In genomic region chr2:150733219-150733618, GRCh38 we compare ENCODE assay signal across 19 cellular contexts.
DNase-seq lines count a peak whose midpoint lies in the region; FAIRE-seq and TF ChIP-seq lines count a peak whose summit lies in the region.
"Had no signal": no experiment of that assay in that cellular context is flagged by ENCODE, and none has a peak within 500 bp of the region (broad histone marks: within the 10 kb centered on the region; RNA-seq: fewer than 3 reads in every experiment).

No MANE protein-coding gene starts in this region.

- H3K9ac ChIP-seq in H9 (ENCODE audit: extremely low read depth, insufficient read length, low read length) (no peak overlapping the region), OCI-LY3 (ENCODE audit: low read length) (no peak overlapping the region), mesendoderm (ENCODE audit: low read length) (no peak overlapping the region)
- H3K9ac ChIP-seq: BLaER1 treated with 17β-estradiol and CSF1 and Interleukin-3, amounts not matched to agents 10 nM and 100 nM; KMS-11 had no signal

- H3K23me2 ChIP-seq in H9 (ENCODE audit: insufficient read length, low read depth, low read length, poor library complexity, severe bottlenecking) = no peaks in the 10 kb centered on the region

- peak overlapping the region in 2 of 3 experiments; percentile 41 to 61; a peak in 4 of 7 replicates for H3K27ac Mint-ChIP-seq in H9
- peak overlapping the region; percentile 1 for H3K27ac Mint-ChIP-seq in endothelial cell (ENCODE audit: unreplicated experiment)
- H3K27ac Mint-ChIP-seq: CD8-positive, alpha-beta T cell had no signal

- H3K14ac ChIP-seq in H9 (ENCODE audit: insufficient read depth, low read length) = no peak overlapping the region

- no CpG with 5 or more reads among the region's 3 CpGs for WGBS in H9 (ENCODE audit: extremely low coverage, insufficient read length, low lambda C conversion rate)
- no CpG with 5 or more reads among the region's 3 CpGs for WGBS in mesendoderm (ENCODE audit: extremely low coverage, insufficient coverage, low lambda C conversion rate)
- WGBS in sigmoid colon, 2 donors = 73 to 74% methylated on average over 3 of the region's 3 CpGs

- H3K36me3 ChIP-seq in OCI-LY3 (replicated peaks; ENCODE audit: low read depth, low read length) = peaks cover 12% of the 10 kb centered on the region
- no peaks in the 10 kb centered on the region for H3K36me3 ChIP-seq in mesendoderm (ENCODE audit: control insufficient read depth, insufficient read depth, low read length)
- H3K36me3 ChIP-seq in sigmoid colon = no peaks in the 10 kb centered on the region
- H3K36me3 ChIP-seq: BLaER1 treated with 17β-estradiol and CSF1 and Interleukin-3, amounts not matched to agents 10 nM and 100 nM; SJSA1 had no signal

- H3K27ac ChIP-seq in H9 (ENCODE audit: insufficient read length, low read depth, low read length) (no peak overlapping the region), OCI-LY3 (ENCODE audit: low read length) (no peak overlapping the region), mesendoderm (ENCODE audit: low read depth, low read length) (no peak overlapping the region), sigmoid colon (no peak overlapping the region)
- H3K27ac ChIP-seq: BLaER1 treated with 17β-estradiol and CSF1 and Interleukin-3, amounts not matched to agents 10 nM and 100 nM; KMS-11; SJSA1 had no signal

- H2BK120ac ChIP-seq in H9 (ENCODE audit: low read depth, low read length, poor library complexity, severe bottlenecking) = no peak overlapping the region
- no peak overlapping the region for H2BK120ac ChIP-seq in mesendoderm (ENCODE audit: low read depth, low read length)

- no peak overlapping the region for H3K18ac ChIP-seq in H9 (ENCODE audit: insufficient read length, low read depth, low read length)
- H3K18ac ChIP-seq in mesendoderm (ENCODE audit: low read length) = no peak overlapping the region

- no peak overlapping the region for H4K8ac ChIP-seq in H9 (replicated peaks; ENCODE audit: insufficient read length, low read depth, low read length)
- H4K8ac ChIP-seq in mesendoderm (ENCODE audit: low read depth, low read length) = no peak overlapping the region

- H4K91ac ChIP-seq in H9 (ENCODE audit: insufficient read length, low read depth, low read length) = no peak overlapping the region

- no peak overlapping the region for H3K4me3 ChIP-seq in OCI-LY3 (ENCODE audit: low read length)
- no peak overlapping the region for H3K4me3 ChIP-seq in mesendoderm (ENCODE audit: low read length)
- no peak overlapping the region for H3K4me3 ChIP-seq in sigmoid colon
- H3K4me3 ChIP-seq: BLaER1 treated with 17β-estradiol and CSF1 and Interleukin-3, amounts not matched to agents 10 nM and 100 nM; SJSA1 had no signal

- no peak for FAIRE-seq in HTR-8/SVneo (lab: Jason Lieb, UNC)

- peaks cover 8% of the 10 kb centered on the region; the same call in 1 of the 2 replicates for H3K4me1 ChIP-seq in H9 (ENCODE audit: insufficient read depth, low read length)
- H3K4me1 ChIP-seq in OCI-LY3 (ENCODE audit: low read length) = peaks cover 32% of the 10 kb centered on the region
- no peaks in the 10 kb centered on the region for H3K4me1 ChIP-seq in mesendoderm (ENCODE audit: control insufficient read depth, low read depth, low read length)
- no peaks in the 10 kb centered on the region for H3K4me1 ChIP-seq in sigmoid colon
- H3K4me1 ChIP-seq: BLaER1 treated with 17β-estradiol and CSF1 and Interleukin-3, amounts not matched to agents 10 nM and 100 nM; SJSA1 had no signal

- H2BK5ac ChIP-seq in H9 (ENCODE audit: insufficient read length, low read length) (no peak overlapping the region), mesendoderm (ENCODE audit: low read length) (no peak overlapping the region)

- TF ChIP-seq EP300 in sigmoid colon (IDR thresholded peaks at IDR 0.05) = no peak

- TF ChIP-seq POLR2A in sigmoid colon (IDR thresholded peaks at IDR 0.05) = no peak

- H3K27me3 ChIP-seq in H9 (ENCODE audit: insufficient read depth, low read length) (no peaks in the 10 kb centered on the region), OCI-LY3 (ENCODE audit: low read depth, low read length) (no peaks in the 10 kb centered on the region), mesendoderm (ENCODE audit: insufficient read depth, low read length, poor library complexity) (no peaks in the 10 kb centered on the region), sigmoid colon (no peaks in the 10 kb centered on the region)
- H3K27me3 ChIP-seq: BLaER1 treated with 17β-estradiol and CSF1 and Interleukin-3, amounts not matched to agents 10 nM and 100 nM; SJSA1 had no signal

- H3T11ph ChIP-seq in H9 (ENCODE audit: low read length) = no peak overlapping the region

- H3K79me2 ChIP-seq in H9 (ENCODE audit: insufficient read depth, low read length) (no peaks in the 10 kb centered on the region), OCI-LY3 (ENCODE audit: low read length) (no peaks in the 10 kb centered on the region), mesendoderm (ENCODE audit: control insufficient read depth, insufficient read depth, low read length) (no peaks in the 10 kb centered on the region)

- H4K20me1 ChIP-seq in H9 (ENCODE audit: control insufficient read depth, insufficient read depth, insufficient read length) (no peaks in the 10 kb centered on the region), OCI-LY3 (ENCODE audit: insufficient read depth, low read length) (no peaks in the 10 kb centered on the region)
- H4K20me1 ChIP-seq: BLaER1 treated with 17β-estradiol and CSF1 and Interleukin-3, amounts not matched to agents 10 nM and 100 nM had no signal

- H4K5ac ChIP-seq in H9 (ENCODE audit: insufficient read length, low read depth, low read length) = no peak overlapping the region
- no peak overlapping the region for H4K5ac ChIP-seq in mesendoderm (ENCODE audit: low read length)

- H3K4me2 ChIP-seq in H9 (ENCODE audit: insufficient read depth, insufficient read length, low read length) (no peak overlapping the region), OCI-LY3 (ENCODE audit: low read length) (no peak overlapping the region), mesendoderm (ENCODE audit: low read length) (no peak overlapping the region)
- H3K4me2 ChIP-seq: BLaER1 treated with 17β-estradiol and CSF1 and Interleukin-3, amounts not matched to agents 10 nM and 100 nM; KMS-11 had no signal

- H3K4ac ChIP-seq in H9 (ENCODE audit: low read depth, low read length) (no peak overlapping the region), mesendoderm (ENCODE audit: low read depth, low read length) (no peak overlapping the region)

- H3K27me3 Mint-ChIP-seq in H9 (ENCODE audit: low read depth) (no peaks in the 10 kb centered on the region), endothelial cell (ENCODE audit: unreplicated experiment) (no peaks in the 10 kb centered on the region)

- H2BK15ac ChIP-seq in H9 (ENCODE audit: low read depth, low read length) (no peak overlapping the region), mesendoderm (replicated peaks; ENCODE audit: low read depth) (peak overlapping the region; percentile 8)

- no peak overlapping the region for H2AK5ac ChIP-seq in H9 (ENCODE audit: insufficient read length, low read length)
- H2AK5ac ChIP-seq in mesendoderm (ENCODE audit: low read length) = no peak overlapping the region

- TF ChIP-seq CTCF in H9 (conservative IDR thresholded peaks at IDR 0.05) (no peak), OCI-LY3 (IDR thresholded peaks at IDR 0.05; ENCODE audit: low read depth, low read length) (no peak), endothelial cell (IDR thresholded peaks at IDR 0.05; ENCODE audit: unreplicated experiment) (no peak), sigmoid colon (IDR thresholded peaks at IDR 0.05) (no peak)

- no peaks in the 10 kb centered on the region for H3K9me3 ChIP-seq in H9 (ENCODE audit: control insufficient read depth, low read depth, low read length)
- no peaks in the 10 kb centered on the region for H3K9me3 ChIP-seq in OCI-LY3 (ENCODE audit: insufficient read depth, low read length)
- H3K9me3 ChIP-seq in sigmoid colon = no peaks in the 10 kb centered on the region
- H3K9me3 ChIP-seq: BLaER1 treated with 17β-estradiol and CSF1 and Interleukin-3, amounts not matched to agents 10 nM and 100 nM; SJSA1 had no signal

- H2BK20ac ChIP-seq in H9 (ENCODE audit: low read depth, low read length, poor library complexity, severe bottlenecking) = no peak overlapping the region

- no peak overlapping the region for H2BK12ac ChIP-seq in H9 (ENCODE audit: insufficient read length, low read depth, low read length)

- H2AFZ ChIP-seq in H9 (ENCODE audit: low read length) (no peak overlapping the region), OCI-LY3 (ENCODE audit: low read depth, low read length) (peak overlapping the region; percentile 49; the same call in 1 of the 2 replicates)

- no peak overlapping the region for H3K23ac ChIP-seq in H9 (ENCODE audit: insufficient read length, low read depth, low read length)
- H3K23ac ChIP-seq in mesendoderm (ENCODE audit: low read length) = no peak overlapping the region

- intact Hi-C loops in sigmoid colon (cut with DNase I) = no loop called here

- H3K56ac ChIP-seq in H9 (ENCODE audit: insufficient read length, low read depth, low read length) (no peak overlapping the region), mesendoderm (ENCODE audit: low read length) (no peak overlapping the region)

- H3K9me3 Mint-ChIP-seq in H9 = no peaks in the 10 kb centered on the region
- H3K9me3 Mint-ChIP-seq in endothelial cell (ENCODE audit: unreplicated experiment) = no peaks in the 10 kb centered on the region

- H3K36me3 Mint-ChIP-seq in H9 (ENCODE audit: insufficient read depth in 1 of 3, low read depth in 3 of 3) (peaks cover 0 to 3% (median 0%) of the 10 kb centered on the region in 3 experiments; a peak in 2 of 7 replicates), endothelial cell (ENCODE audit: low read depth, unreplicated experiment) (no peaks in the 10 kb centered on the region)
- H3K36me3 Mint-ChIP-seq: CD8-positive, alpha-beta T cell had no signal

- H3K4me1 Mint-ChIP-seq in H9 = peaks cover 36 to 51% of the 10 kb centered on the region in 2 experiments
- peaks cover 11% of the 10 kb centered on the region for H3K4me1 Mint-ChIP-seq in endothelial cell (ENCODE audit: unreplicated experiment)

- DNase-seq in H9 (no peak), endothelial cell (ENCODE audit: low spot score) (no peak), mesendoderm (no peak), ecto neural progenitor cell (ENCODE audit: low spot score) (no peak), HTR-8/SVneo (ENCODE audit: insufficient read length, low spot score) (no peak), sigmoid colon (no peak), RKO (ENCODE audit: low spot score) (no peak)
- DNase-seq: CD8-positive, alpha-beta T cell; DMS53; MV-4-11; NCI-H1694 treated with DMSO at 0.1 percent for 48 hours; NCI-H510A treated with DMSO at 0.1 percent for 48 hours; NCI-H774; PC-3; SW 1271 had no signal

- H3K4me3 Mint-ChIP-seq in H9 (no peak overlapping the region), endothelial cell (ENCODE audit: unreplicated experiment) (no peak overlapping the region)
- H3K4me3 Mint-ChIP-seq: CD8-positive, alpha-beta T cell had no signal

- H3K79me1 ChIP-seq in H9 (ENCODE audit: insufficient read depth, low read depth, low read length, poor library complexity, severe bottlenecking) (no peaks in the 10 kb centered on the region), mesendoderm (ENCODE audit: low read length) (no peaks in the 10 kb centered on the region)
